ENCODE assay signal across 1 cellular context in genomic region chr2:11697103-11697871, GRCh38.
TF ChIP-seq lines count a peak whose summit lies in the region.

No MANE protein-coding gene starts in this region.

TF ChIP-seq in K562, 482 proteins besides CTCF, POLR2A, EP300 and RAD21 (continued from another document):
- TF ChIP-seq, protein P1, sequence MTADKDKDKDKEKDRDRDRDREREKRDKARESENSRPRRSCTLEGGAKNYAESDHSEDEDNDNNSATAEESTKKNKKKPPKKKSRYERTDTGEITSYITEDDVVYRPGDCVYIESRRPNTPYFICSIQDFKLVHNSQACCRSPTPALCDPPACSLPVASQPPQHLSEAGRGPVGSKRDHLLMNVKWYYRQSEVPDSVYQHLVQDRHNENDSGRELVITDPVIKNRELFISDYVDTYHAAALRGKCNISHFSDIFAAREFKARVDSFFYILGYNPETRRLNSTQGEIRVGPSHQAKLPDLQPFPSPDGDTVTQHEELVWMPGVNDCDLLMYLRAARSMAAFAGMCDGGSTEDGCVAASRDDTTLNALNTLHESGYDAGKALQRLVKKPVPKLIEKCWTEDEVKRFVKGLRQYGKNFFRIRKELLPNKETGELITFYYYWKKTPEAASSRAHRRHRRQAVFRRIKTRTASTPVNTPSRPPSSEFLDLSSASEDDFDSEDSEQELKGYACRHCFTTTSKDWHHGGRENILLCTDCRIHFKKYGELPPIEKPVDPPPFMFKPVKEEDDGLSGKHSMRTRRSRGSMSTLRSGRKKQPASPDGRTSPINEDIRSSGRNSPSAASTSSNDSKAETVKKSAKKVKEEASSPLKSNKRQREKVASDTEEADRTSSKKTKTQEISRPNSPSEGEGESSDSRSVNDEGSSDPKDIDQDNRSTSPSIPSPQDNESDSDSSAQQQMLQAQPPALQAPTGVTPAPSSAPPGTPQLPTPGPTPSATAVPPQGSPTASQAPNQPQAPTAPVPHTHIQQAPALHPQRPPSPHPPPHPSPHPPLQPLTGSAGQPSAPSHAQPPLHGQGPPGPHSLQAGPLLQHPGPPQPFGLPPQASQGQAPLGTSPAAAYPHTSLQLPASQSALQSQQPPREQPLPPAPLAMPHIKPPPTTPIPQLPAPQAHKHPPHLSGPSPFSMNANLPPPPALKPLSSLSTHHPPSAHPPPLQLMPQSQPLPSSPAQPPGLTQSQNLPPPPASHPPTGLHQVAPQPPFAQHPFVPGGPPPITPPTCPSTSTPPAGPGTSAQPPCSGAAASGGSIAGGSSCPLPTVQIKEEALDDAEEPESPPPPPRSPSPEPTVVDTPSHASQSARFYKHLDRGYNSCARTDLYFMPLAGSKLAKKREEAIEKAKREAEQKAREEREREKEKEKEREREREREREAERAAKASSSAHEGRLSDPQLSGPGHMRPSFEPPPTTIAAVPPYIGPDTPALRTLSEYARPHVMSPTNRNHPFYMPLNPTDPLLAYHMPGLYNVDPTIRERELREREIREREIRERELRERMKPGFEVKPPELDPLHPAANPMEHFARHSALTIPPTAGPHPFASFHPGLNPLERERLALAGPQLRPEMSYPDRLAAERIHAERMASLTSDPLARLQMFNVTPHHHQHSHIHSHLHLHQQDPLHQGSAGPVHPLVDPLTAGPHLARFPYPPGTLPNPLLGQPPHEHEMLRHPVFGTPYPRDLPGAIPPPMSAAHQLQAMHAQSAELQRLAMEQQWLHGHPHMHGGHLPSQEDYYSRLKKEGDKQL (CRISPR knock-in tag; IDR thresholded peaks at IDR 0.05; ENCODE audit: borderline replicate concordance) = no peak
- TF ChIP-seq GTF2E2 (tag; IDR thresholded peaks at IDR 0.05) (no peak), XRCC3 (IDR thresholded peaks at IDR 0.05) (no peak), MTA2 (IDR thresholded peaks at IDR 0.05; ENCODE audit: low read depth) (no peak)
- TF ChIP-seq, protein P2, sequence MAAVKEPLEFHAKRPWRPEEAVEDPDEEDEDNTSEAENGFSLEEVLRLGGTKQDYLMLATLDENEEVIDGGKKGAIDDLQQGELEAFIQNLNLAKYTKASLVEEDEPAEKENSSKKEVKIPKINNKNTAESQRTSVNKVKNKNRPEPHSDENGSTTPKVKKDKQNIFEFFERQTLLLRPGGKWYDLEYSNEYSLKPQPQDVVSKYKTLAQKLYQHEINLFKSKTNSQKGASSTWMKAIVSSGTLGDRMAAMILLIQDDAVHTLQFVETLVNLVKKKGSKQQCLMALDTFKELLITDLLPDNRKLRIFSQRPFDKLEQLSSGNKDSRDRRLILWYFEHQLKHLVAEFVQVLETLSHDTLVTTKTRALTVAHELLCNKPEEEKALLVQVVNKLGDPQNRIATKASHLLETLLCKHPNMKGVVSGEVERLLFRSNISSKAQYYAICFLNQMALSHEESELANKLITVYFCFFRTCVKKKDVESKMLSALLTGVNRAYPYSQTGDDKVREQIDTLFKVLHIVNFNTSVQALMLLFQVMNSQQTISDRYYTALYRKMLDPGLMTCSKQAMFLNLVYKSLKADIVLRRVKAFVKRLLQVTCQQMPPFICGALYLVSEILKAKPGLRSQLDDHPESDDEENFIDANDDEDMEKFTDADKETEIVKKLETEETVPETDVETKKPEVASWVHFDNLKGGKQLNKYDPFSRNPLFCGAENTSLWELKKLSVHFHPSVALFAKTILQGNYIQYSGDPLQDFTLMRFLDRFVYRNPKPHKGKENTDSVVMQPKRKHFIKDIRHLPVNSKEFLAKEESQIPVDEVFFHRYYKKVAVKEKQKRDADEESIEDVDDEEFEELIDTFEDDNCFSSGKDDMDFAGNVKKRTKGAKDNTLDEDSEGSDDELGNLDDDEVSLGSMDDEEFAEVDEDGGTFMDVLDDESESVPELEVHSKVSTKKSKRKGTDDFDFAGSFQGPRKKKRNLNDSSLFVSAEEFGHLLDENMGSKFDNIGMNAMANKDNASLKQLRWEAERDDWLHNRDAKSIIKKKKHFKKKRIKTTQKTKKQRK (IDR thresholded peaks at IDR 0.05; ENCODE audit: borderline replicate concordance, low read depth, low read length) = no peak
TF ChIP-seq in K562: peak in this region for 0.
